ENCODE assay signal across 1 cellular context in genomic region chr9:125143377-125144090, GRCh38.
TF ChIP-seq lines count a peak whose summit lies in the region.

Gene SCAI, minus strand, starts transcription at chr9:125143528. Its CDS starts 91 bp downstream, at chr9:125143437.

TF ChIP-seq in GM12878, 131 proteins besides CTCF, POLR2A, EP300 and RAD21 (continued from another document and continues in another):
- TF ChIP-seq ZBTB40 (IDR thresholded peaks at IDR 0.05; ENCODE audit: borderline replicate concordance) = no peak; the same call in 1 of the 2 replicates
- TF ChIP-seq ZNF217 (IDR thresholded peaks at IDR 0.05) = no peak
- TF ChIP-seq RAD51 (IDR thresholded peaks at IDR 0.05) = no peak
- TF ChIP-seq BHLHE40 (IDR thresholded peaks at IDR 0.05; ENCODE audit: borderline replicate concordance in 1 of 2, low read depth in 2 of 2, low read length in 1 of 2) = peak; percentile 41 to 60; a peak in 3 of 4 replicates
- no peak for TF ChIP-seq JUND (IDR thresholded peaks at IDR 0.05; ENCODE audit: low read depth, low read length)
- TF ChIP-seq BRCA1 (IDR thresholded peaks at IDR 0.05; ENCODE audit: low read depth, low read length) = no peak
- no peak for TF ChIP-seq SKIL (IDR thresholded peaks at IDR 0.05; ENCODE audit: low read depth, poor library complexity, severe bottlenecking)
- peak; percentile 95 for TF ChIP-seq CHD2 (IDR thresholded peaks at IDR 0.05; ENCODE audit: borderline replicate concordance, low read depth, low read length)
- TF ChIP-seq USF2 (IDR thresholded peaks at IDR 0.05; ENCODE audit: borderline replicate concordance, low read depth, low read length) = no peak
- no peak for TF ChIP-seq ZBTB33 (IDR thresholded peaks at IDR 0.05)
- no peak for TF ChIP-seq NKRF (conservative IDR thresholded peaks at IDR 0.05)
- no peak for TF ChIP-seq EZH2 (IDR thresholded peaks at IDR 0.05; ENCODE audit: borderline replicate concordance, control insufficient read depth, low read depth, low read length)
- TF ChIP-seq FOS (IDR thresholded peaks at IDR 0.05; ENCODE audit: borderline replicate concordance, extremely low read depth, insufficient read length) = peak; percentile 76
- no peak for TF ChIP-seq TARDBP (IDR thresholded peaks at IDR 0.05; ENCODE audit: borderline replicate concordance)
- peak; percentile 48; the same call in 1 of the 2 replicates for TF ChIP-seq NFYA (IDR thresholded peaks at IDR 0.05; ENCODE audit: borderline replicate concordance, low read depth, low read length)
- no peak for TF ChIP-seq POU2F2 (IDR thresholded peaks at IDR 0.05; ENCODE audit: borderline replicate concordance, low read depth, low read length)
- no peak for TF ChIP-seq RCOR1 (conservative IDR thresholded peaks at IDR 0.05; ENCODE audit: low read depth, low read length)
- peak; percentile 56; the same call in 1 of the 2 replicates for TF ChIP-seq RUNX3 (IDR thresholded peaks at IDR 0.05; ENCODE audit: low read length)
- TF ChIP-seq ZNF622 (IDR thresholded peaks at IDR 0.05) = peak; percentile 93
- TF ChIP-seq BMI1 (IDR thresholded peaks at IDR 0.05; ENCODE audit: borderline replicate concordance) = no peak
- no peak for TF ChIP-seq IRF4 (IDR thresholded peaks at IDR 0.05; ENCODE audit: low read depth, low read length)
- TF ChIP-seq CBFB (IDR thresholded peaks at IDR 0.05; ENCODE audit: low read depth) = 0 out of 2 replicates have a peak, but pooled peaks have one; percentile 28
- TF ChIP-seq SRF (IDR thresholded peaks at IDR 0.05; ENCODE audit: low read depth in 2 of 2, low read length in 2 of 2) = no peak
- peak; percentile 57 for TF ChIP-seq BCL3 (IDR thresholded peaks at IDR 0.05; ENCODE audit: borderline replicate concordance, insufficient read depth, low read depth, low read length, poor library complexity, severe bottlenecking)
- no peak for TF ChIP-seq ZBED1 (IDR thresholded peaks at IDR 0.05; ENCODE audit: borderline replicate concordance)
- no peak for TF ChIP-seq RELB (IDR thresholded peaks at IDR 0.05; ENCODE audit: low read depth)
- TF ChIP-seq STAT3 (IDR thresholded peaks at IDR 0.05; ENCODE audit: low read depth, low read length) = no peak
- 0 out of 2 replicates have a peak, but pooled peaks have one; percentile 21 for TF ChIP-seq STAT1 (conservative IDR thresholded peaks at IDR 0.05)
- no peak for TF ChIP-seq CHD1 (IDR thresholded peaks at IDR 0.05; ENCODE audit: low read depth, low read length)
- TF ChIP-seq ZNF24 (IDR thresholded peaks at IDR 0.05) = no peak
- peak; percentile 74; the same call in 1 of the 2 replicates for TF ChIP-seq TCF12 (IDR thresholded peaks at IDR 0.05; ENCODE audit: low read depth, low read length)
- TF ChIP-seq ZBTB11 (CRISPR knock-in tag; IDR thresholded peaks at IDR 0.05) = no peak
- TF ChIP-seq SIX5 (IDR thresholded peaks at IDR 0.05; ENCODE audit: low read depth, low read length, severe bottlenecking) = no peak
- no peak for TF ChIP-seq SIN3A (IDR thresholded peaks at IDR 0.05; ENCODE audit: low read depth, low read length)
- TF ChIP-seq EGR1 (IDR thresholded peaks at IDR 0.05; ENCODE audit: borderline replicate concordance in 1 of 2, low read depth in 2 of 2, low read length in 2 of 2) = peak in 1 of 2 experiments; percentile 46; a peak in 1 of 3 replicates
- TF ChIP-seq TAF1 (IDR thresholded peaks at IDR 0.05; ENCODE audit: borderline replicate concordance, low read depth, low read length) = no peak
- TF ChIP-seq TCF7 (IDR thresholded peaks at IDR 0.05; ENCODE audit: borderline replicate concordance) = no peak
- peak; percentile 32; the same call in 1 of the 2 replicates for TF ChIP-seq EED (IDR thresholded peaks at IDR 0.05; ENCODE audit: low read depth)
- TF ChIP-seq E2F4 (IDR thresholded peaks at IDR 0.05; ENCODE audit: low read depth, low read length) = no peak; the same call in 1 of the 2 replicates
